ENCODE assay signal across 24 cellular contexts in the genomic region with DNA sequence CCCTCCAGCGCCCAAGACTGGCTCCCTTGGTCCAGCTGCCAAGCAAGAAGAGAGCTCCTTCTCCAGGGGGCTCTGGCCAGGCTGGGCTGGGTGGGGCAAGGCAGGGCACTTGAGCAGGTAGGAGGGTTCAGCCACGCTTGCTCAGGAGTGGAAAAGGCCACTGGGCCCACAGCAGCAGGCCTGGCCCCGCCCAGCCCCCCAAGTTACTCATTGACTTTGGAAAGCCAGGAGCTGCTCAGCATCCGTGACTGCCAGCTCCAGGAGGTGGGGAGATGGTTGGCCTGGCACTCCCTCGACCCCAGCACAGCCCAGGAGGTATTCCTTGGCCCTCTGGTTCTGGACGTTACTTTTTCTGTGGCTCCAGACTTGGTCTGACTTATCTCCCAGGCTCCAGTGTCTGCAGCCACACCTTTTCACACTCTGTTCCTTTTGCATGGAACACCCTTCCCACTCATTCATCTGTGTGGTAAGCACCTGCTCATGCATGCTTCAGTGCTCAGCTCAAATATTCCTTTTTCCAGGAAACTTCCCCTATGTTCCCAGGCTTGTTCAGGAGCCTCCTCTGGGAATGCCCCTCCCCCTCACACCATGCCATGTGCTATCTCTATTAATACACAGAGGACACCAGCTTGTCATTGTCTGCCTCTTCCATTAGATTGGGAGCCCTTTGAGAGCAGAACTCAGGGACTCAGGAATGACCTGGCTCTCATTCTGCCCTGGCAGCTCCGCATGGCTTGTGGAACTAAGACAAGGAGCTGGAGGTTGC. TPM values are rescaled to one million over a fixed set of nuclear protein-coding genes. Genes with fewer than 3 reads are reported as not detected.
A peak's percentile ranks its signal among the peaks of the same experiment; 100 is the strongest.
DNase-seq lines count a peak whose midpoint lies in the region; ATAC-seq and TF ChIP-seq lines count a peak whose summit lies in the region.
"Had no signal": no experiment of that assay in that cellular context is flagged by ENCODE, and none has a peak within 500 bp of the region (broad histone marks: within the 10 kb centered on the region; RNA-seq: fewer than 3 reads in every experiment).

A gene with protein sequence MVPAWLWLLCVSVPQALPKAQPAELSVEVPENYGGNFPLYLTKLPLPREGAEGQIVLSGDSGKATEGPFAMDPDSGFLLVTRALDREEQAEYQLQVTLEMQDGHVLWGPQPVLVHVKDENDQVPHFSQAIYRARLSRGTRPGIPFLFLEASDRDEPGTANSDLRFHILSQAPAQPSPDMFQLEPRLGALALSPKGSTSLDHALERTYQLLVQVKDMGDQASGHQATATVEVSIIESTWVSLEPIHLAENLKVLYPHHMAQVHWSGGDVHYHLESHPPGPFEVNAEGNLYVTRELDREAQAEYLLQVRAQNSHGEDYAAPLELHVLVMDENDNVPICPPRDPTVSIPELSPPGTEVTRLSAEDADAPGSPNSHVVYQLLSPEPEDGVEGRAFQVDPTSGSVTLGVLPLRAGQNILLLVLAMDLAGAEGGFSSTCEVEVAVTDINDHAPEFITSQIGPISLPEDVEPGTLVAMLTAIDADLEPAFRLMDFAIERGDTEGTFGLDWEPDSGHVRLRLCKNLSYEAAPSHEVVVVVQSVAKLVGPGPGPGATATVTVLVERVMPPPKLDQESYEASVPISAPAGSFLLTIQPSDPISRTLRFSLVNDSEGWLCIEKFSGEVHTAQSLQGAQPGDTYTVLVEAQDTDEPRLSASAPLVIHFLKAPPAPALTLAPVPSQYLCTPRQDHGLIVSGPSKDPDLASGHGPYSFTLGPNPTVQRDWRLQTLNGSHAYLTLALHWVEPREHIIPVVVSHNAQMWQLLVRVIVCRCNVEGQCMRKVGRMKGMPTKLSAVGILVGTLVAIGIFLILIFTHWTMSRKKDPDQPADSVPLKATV (minus strand): TSS at position 83 of the 766 bp plus-strand sequence. CDS start 820 bp downstream, outside the sequence.

- H3K36me3 ChIP-seq in Caco-2 (ENCODE audit: control insufficient read depth, insufficient read depth, low read length), result no peaks in the 10 kb centered on the region
- H3K36me3 ChIP-seq: prostate gland had no signal

- ATAC-seq in Right ventricle myocardium inferior (no peak), HG03460 (IDR thresholded peaks at IDR 0.05; ENCODE audit: unreplicated experiment) (no peak)
- no peak for ATAC-seq in stimulated activated effector memory CD8-positive, alpha-beta T cell treated with anti-CD3 and anti-CD28 coated beads, Interleukin-12 subunit alpha, Interleukin-12 subunit beta, amount 100 ng/mL, for 72 hours
- ATAC-seq: A549; natural killer cell treated with Interleukin-12 subunit alpha and Interleukin-12 subunit beta and Interleukin-15 and Interleukin-18, amount 100 ng/mL, for 72 hours; stimulated activated naive B cell treated with anti-CD40 and anti-IgM and Interleukin-4, amounts not matched to agents 10 μg/mL and 1 μg/mL and 100 μg/mL, for 72 hours had no signal

- peak within 1 kb of the TSS; percentile 50 for H3K27ac Mint-ChIP-seq in glutamatergic neuron (ENCODE audit: unreplicated experiment)
- peak within 1 kb of the TSS; percentile 13 for H3K27ac Mint-ChIP-seq in stimulated activated effector memory CD8-positive, alpha-beta T cell treated with anti-CD3 and anti-CD28 coated beads, Interleukin-12 subunit alpha, Interleukin-12 subunit beta, amount 100 ng/mL, for 72 hours
- H3K27ac Mint-ChIP-seq in Caco-2 (ENCODE audit: unreplicated experiment), result no peak within 1 kb of the TSS
- H3K27ac Mint-ChIP-seq: endodermal cell; natural killer cell treated with Interleukin-12 subunit alpha and Interleukin-12 subunit beta and Interleukin-15 and Interleukin-18, amount 100 ng/mL, for 72 hours; stimulated activated naive B cell treated with anti-CD40 and anti-IgM and Interleukin-4, amounts not matched to agents 10 μg/mL and 1 μg/mL and 100 μg/mL, for 72 hours; type B pancreatic cell had no signal

- DNase-seq in Right ventricle myocardium inferior (ENCODE audit: missing footprints) (peak; percentile 22), cardiac septum (ENCODE audit: low spot score) (no peak), glutamatergic neuron (peak; percentile 60), left kidney (ENCODE audit: low read depth, low spot score) (peak; percentile 87), activated gamma-delta T cell treated with Interleukin-2 at 50 U/mL for 16 hours (no peak), Caco-2 (no peak)
- no peak for DNase-seq in stimulated activated effector memory CD8-positive, alpha-beta T cell treated with anti-CD3 and anti-CD28 coated beads, Interleukin-12 subunit alpha, Interleukin-12 subunit beta, amount 100 ng/mL, for 72 hours (ENCODE audit: low spot score in 2 of 2)
- DNase-seq: activated CD4-positive, alpha-beta T cell treated with anti-CD3 and anti-CD28 coated beads, Interleukin-2, amount 50 U/mL, for 1 hour; activated naive CD4-positive, alpha-beta T cell treated with Interleukin-2 at 50 U/mL for 16 hours; CD4-positive, CD25-positive, alpha-beta regulatory T cell; DND-41; endodermal cell; mammary epithelial cell; NCI-H1436 treated with DMSO at 0.1 percent for 48 hours; NCI-H446; stimulated activated CD4-positive, alpha-beta T cell treated with anti-CD3 and anti-CD28 coated beads, Interleukin-15, amount 100 ng/mL, for 24 hours; stimulated activated naive B cell treated with anti-CD40 and anti-IgM and Interleukin-4, amounts not matched to agents 10 μg/mL and 1 μg/mL and 100 μg/mL, for 72 hours; SW 1271 had no signal

- H3K27me3 Mint-ChIP-seq in glutamatergic neuron (ENCODE audit: unreplicated experiment), result peaks cover 10% of the 10 kb centered on the region
- H3K27me3 Mint-ChIP-seq in Caco-2 (ENCODE audit: insufficient read depth, unreplicated experiment), result no peaks in the 10 kb centered on the region

- CTCF ChIA-PET in Caco-2 (lab: Charles Lee), result interaction anchor here (1.2 to 1.7 kb wide), 5 partner anchors 9 to 42 kb away, joined by 3 to 6 read pairs (median 4); a partner anchor contains a TSS

- H3K9me3 Mint-ChIP-seq in glutamatergic neuron (ENCODE audit: unreplicated experiment) (peaks cover 9% of the 10 kb centered on the region), Caco-2 (ENCODE audit: unreplicated experiment) (no peaks in the 10 kb centered on the region)
- no peaks in the 10 kb centered on the region for H3K9me3 Mint-ChIP-seq in stimulated activated effector memory CD8-positive, alpha-beta T cell treated with anti-CD3 and anti-CD28 coated beads, Interleukin-12 subunit alpha, Interleukin-12 subunit beta, amount 100 ng/mL, for 72 hours
- H3K9me3 Mint-ChIP-seq: CD4-positive, CD25-positive, alpha-beta regulatory T cell; endodermal cell; natural killer cell treated with Interleukin-12 subunit alpha and Interleukin-12 subunit beta and Interleukin-15 and Interleukin-18, amount 100 ng/mL, for 72 hours; stimulated activated naive B cell treated with anti-CD40 and anti-IgM and Interleukin-4, amounts not matched to agents 10 μg/mL and 1 μg/mL and 100 μg/mL, for 72 hours; type B pancreatic cell had no signal

- H3K4me3 ChIP-seq in Caco-2 (ENCODE audit: low read depth, low read length), result no peak within 1 kb of the TSS
- H3K4me3 ChIP-seq: A549, prostate gland had no signal

- H3K4me1 Mint-ChIP-seq in glutamatergic neuron (ENCODE audit: low read depth, unreplicated experiment) (peaks cover 19% of the 10 kb centered on the region), Caco-2 (ENCODE audit: low read depth, unreplicated experiment) (no peaks in the 10 kb centered on the region)
- peaks cover 9% of the 10 kb centered on the region for H3K4me1 Mint-ChIP-seq in stimulated activated effector memory CD8-positive, alpha-beta T cell treated with anti-CD3 and anti-CD28 coated beads, Interleukin-12 subunit alpha, Interleukin-12 subunit beta, amount 100 ng/mL, for 72 hours
- H3K4me1 Mint-ChIP-seq: CD4-positive, CD25-positive, alpha-beta regulatory T cell; endodermal cell had no signal

- H3K36me3 Mint-ChIP-seq in glutamatergic neuron (ENCODE audit: unreplicated experiment) (peaks cover 4% of the 10 kb centered on the region), Caco-2 (ENCODE audit: insufficient read depth, unreplicated experiment) (no peaks in the 10 kb centered on the region)
- no peaks in the 10 kb centered on the region for H3K36me3 Mint-ChIP-seq in stimulated activated effector memory CD8-positive, alpha-beta T cell treated with anti-CD3 and anti-CD28 coated beads, Interleukin-12 subunit alpha, Interleukin-12 subunit beta, amount 100 ng/mL, for 72 hours
- H3K36me3 Mint-ChIP-seq: CD4-positive, CD25-positive, alpha-beta regulatory T cell; natural killer cell treated with Interleukin-12 subunit alpha and Interleukin-12 subunit beta and Interleukin-15 and Interleukin-18, amount 100 ng/mL, for 72 hours; stimulated activated naive B cell treated with anti-CD40 and anti-IgM and Interleukin-4, amounts not matched to agents 10 μg/mL and 1 μg/mL and 100 μg/mL, for 72 hours had no signal

- POLR2A ChIA-PET in Caco-2 (lab: Charles Lee), result interaction anchor here (0.6 kb wide), 1 partner anchor 26 kb away, joined by 3 read pairs; no protein-coding TSS in a partner anchor

- H3K27me3 ChIP-seq in Caco-2 (replicated peaks; ENCODE audit: control insufficient read depth, insufficient read depth, low read length), result no peaks in the 10 kb centered on the region

- peak within 1 kb of the TSS; percentile 28 for H3K4me3 Mint-ChIP-seq in glutamatergic neuron (ENCODE audit: unreplicated experiment)
- no peak within 1 kb of the TSS for H3K4me3 Mint-ChIP-seq in stimulated activated effector memory CD8-positive, alpha-beta T cell treated with anti-CD3 and anti-CD28 coated beads, Interleukin-12 subunit alpha, Interleukin-12 subunit beta, amount 100 ng/mL, for 72 hours
- no peak within 1 kb of the TSS for H3K4me3 Mint-ChIP-seq in Caco-2 (ENCODE audit: unreplicated experiment)
- H3K4me3 Mint-ChIP-seq: CD4-positive, CD25-positive, alpha-beta regulatory T cell; endodermal cell; natural killer cell treated with Interleukin-12 subunit alpha and Interleukin-12 subunit beta and Interleukin-15 and Interleukin-18, amount 100 ng/mL, for 72 hours; type B pancreatic cell had no signal

- H3K9me3 ChIP-seq in Caco-2, result no peaks in the 10 kb centered on the region
- H3K9me3 ChIP-seq: A549, prostate gland had no signal

- no TSS peak for BruUV-seq in Caco-2 (replicated peaks; lab: Mats Ljungman, UMichigan)

- no peak for TF ChIP-seq CTCF in glutamatergic neuron (IDR thresholded peaks at IDR 0.05; ENCODE audit: partially characterized antibody, unreplicated experiment)
- no peak for TF ChIP-seq CTCF in Caco-2 (IDR thresholded peaks at IDR 0.05; ENCODE audit: insufficient read depth in 1 of 2, low read depth in 1 of 2, low read length in 1 of 2, severe bottlenecking in 1 of 2, unreplicated experiment in 1 of 2)

- H3K4me1 ChIP-seq in Caco-2, result no peaks in the 10 kb centered on the region
- H3K4me1 ChIP-seq: prostate gland had no signal

- intact Hi-C loops in Right ventricle myocardium inferior (cut with DNase I), result no loop called here
- intact Hi-C loops in cardiac septum (cut with DNase I), result no loop called here
- intact Hi-C loops in Caco-2 (cut with micrococcal nuclease; ENCODE audit: unreplicated experiment), result no loop called here

RNA-seq across cellular contexts. Expression of the gene that starts here (rescaled TPM):
- 0.16 TPM for total RNA-seq in Right ventricle myocardium inferior
- total RNA-seq in cardiac septum, result 0.35 TPM
- not detected for total RNA-seq in glutamatergic neuron (ENCODE audit: unreplicated experiment)
- 0.48 and 0.81 TPM in 2 replicates for total RNA-seq in Caco-2 (2022)
- total RNA-seq: CD4-positive, CD25-positive, alpha-beta regulatory T cell; chondrocyte; endodermal cell; natural killer cell treated with Interleukin-12 subunit alpha and Interleukin-12 subunit beta and Interleukin-15 and Interleukin-18, amount 100 ng/mL, for 72 hours; prostate gland had no signal

Comparison
In these comparisons a context has a peak if more than half of its experiments do, and no peak if none do; other contexts are left out.
1. Peak in DNase-seq in Right ventricle myocardium inferior; RNA of the gene not detected or under 1 TPM.
2. Peak in DNase-seq in glutamatergic neuron; RNA of the gene not detected or under 1 TPM.